14 cellular contexts compared by ENCODE assay signal in the genomic region with DNA sequence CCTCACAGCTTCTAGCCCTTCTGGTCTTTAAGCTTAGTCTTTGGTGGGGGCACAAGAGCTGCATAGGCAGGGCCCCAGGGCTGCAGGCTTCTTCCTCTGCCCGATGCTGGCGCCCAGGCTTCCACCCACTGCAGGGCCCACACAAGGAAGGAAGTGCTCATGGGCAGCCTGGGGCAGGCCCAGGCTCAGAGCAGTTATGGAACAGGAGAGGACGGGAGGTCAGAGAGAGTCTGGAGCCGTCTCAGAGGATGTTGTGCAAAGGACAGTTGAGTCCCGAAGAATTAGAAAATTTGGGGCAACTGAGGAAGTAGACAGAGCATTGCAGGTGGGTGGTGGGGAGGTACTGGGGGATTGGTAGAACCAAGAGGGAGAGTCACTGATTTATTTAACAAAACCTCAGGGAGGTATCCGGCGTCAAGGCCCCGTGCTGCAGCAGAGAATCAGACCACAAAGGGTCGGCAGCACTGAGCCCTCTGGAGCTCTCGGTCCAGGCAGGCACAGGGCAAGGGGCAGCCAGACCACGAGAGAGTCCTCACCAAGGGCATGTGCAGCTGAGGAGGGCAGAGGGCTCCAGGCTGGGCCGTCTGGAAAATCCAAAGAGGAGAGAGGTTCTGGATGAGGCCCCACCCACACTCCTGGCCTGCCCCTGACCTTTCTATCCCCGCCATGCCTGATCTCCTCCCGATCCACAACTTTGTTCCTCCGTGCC.
"Had no signal": no experiment of that assay in that cellular context is flagged by ENCODE, and none has a peak within 500 bp of the region (broad histone marks: within the 10 kb centered on the region; RNA-seq: fewer than 3 reads in every experiment).

No MANE protein-coding gene starts in this region.

- H3K27ac ChIP-seq: colonic mucosa, tibial artery, vagina had no signal

- DNase-seq: activated CD4-positive, alpha-beta memory T cell treated with anti-CD3 and anti-CD28 coated beads for 36 hours; activated CD4-positive, alpha-beta T cell treated with anti-CD3 and anti-CD28 coated beads for 36 hours; activated gamma-delta T cell; activated T-cell treated with anti-CD3 and anti-CD28 coated beads, Interleukin-2, amount 50 U/mL, for 4 hours; amniotic stem cell; central memory CD4-positive, alpha-beta T cell; colonic mucosa; left ventricle myocardium superior; stimulated activated CD4-positive, alpha-beta T cell treated with anti-CD3 and anti-CD28 coated beads, Interleukin-2, amount 100 ng/mL, for 48 hours; stimulated activated naive B cell treated with anti-CD40 and anti-IgM and Interleukin-4, amounts not matched to agents 10 μg/mL and 1 μg/mL and 100 μg/mL, for 72 hours; T-cell had no signal

- H3K4me1 Mint-ChIP-seq: activated CD4-positive, alpha-beta T cell treated with anti-CD3 and anti-CD28 coated beads for 36 hours; stimulated activated naive B cell treated with anti-CD40 and anti-IgM and Interleukin-4, amounts not matched to agents 10 μg/mL and 1 μg/mL and 100 μg/mL, for 72 hours; T-cell had no signal

- H3K9me3 ChIP-seq: colonic mucosa, tibial artery, vagina had no signal

- H3K36me3 ChIP-seq: colonic mucosa, tibial artery, vagina had no signal

- H3K36me3 Mint-ChIP-seq: activated CD4-positive, alpha-beta memory T cell treated with anti-CD3 and anti-CD28 coated beads for 36 hours; activated naive CD4-positive, alpha-beta T cell treated with anti-CD3 and anti-CD28 coated beads, Interleukin-2, amount 50 U/mL, for 72 hours; stimulated activated naive B cell treated with anti-CD40 and anti-IgM and Interleukin-4, amounts not matched to agents 10 μg/mL and 1 μg/mL and 100 μg/mL, for 72 hours; T-cell had no signal

- H3K4me1 ChIP-seq: colonic mucosa, vagina had no signal

- H3K27ac Mint-ChIP-seq: activated CD4-positive, alpha-beta memory T cell treated with anti-CD3 and anti-CD28 coated beads for 36 hours; activated CD4-positive, alpha-beta T cell treated with anti-CD3 and anti-CD28 coated beads for 36 hours; stimulated activated naive B cell treated with anti-CD40 and anti-IgM and Interleukin-4, amounts not matched to agents 10 μg/mL and 1 μg/mL and 100 μg/mL, for 72 hours; T-cell had no signal

- H3K27me3 ChIP-seq: colonic mucosa, tibial artery, vagina had no signal

- H3K4me3 Mint-ChIP-seq: activated CD4-positive, alpha-beta memory T cell treated with anti-CD3 and anti-CD28 coated beads for 36 hours; activated CD4-positive, alpha-beta T cell treated with anti-CD3 and anti-CD28 coated beads for 36 hours; activated T-cell treated with anti-CD3 and anti-CD28 coated beads, Interleukin-2, amount 50 U/mL, for 4 hours; stimulated activated naive B cell treated with anti-CD40 and anti-IgM and Interleukin-4, amounts not matched to agents 10 μg/mL and 1 μg/mL and 100 μg/mL, for 72 hours; T-cell had no signal

- H3K4me3 ChIP-seq: colonic mucosa, tibial artery, vagina had no signal

- H3K9me3 Mint-ChIP-seq: activated CD4-positive, alpha-beta memory T cell treated with anti-CD3 and anti-CD28 coated beads for 36 hours; activated T-cell treated with anti-CD3 and anti-CD28 coated beads, Interleukin-2, amount 50 U/mL, for 4 hours; T-cell had no signal

- ATAC-seq: activated CD4-positive, alpha-beta T cell treated with anti-CD3 and anti-CD28 coated beads for 36 hours; activated naive CD4-positive, alpha-beta T cell treated with anti-CD3 and anti-CD28 coated beads, Interleukin-2, amount 50 U/mL, for 72 hours; activated T-cell treated with anti-CD3 and anti-CD28 coated beads, Interleukin-2, amount 50 U/mL, for 4 hours; stimulated activated naive B cell treated with anti-CD40 and anti-IgM and Interleukin-4, amounts not matched to agents 10 μg/mL and 1 μg/mL and 100 μg/mL, for 72 hours; T-cell had no signal
